20 cellular contexts compared by ENCODE assay signal in the genomic region with DNA sequence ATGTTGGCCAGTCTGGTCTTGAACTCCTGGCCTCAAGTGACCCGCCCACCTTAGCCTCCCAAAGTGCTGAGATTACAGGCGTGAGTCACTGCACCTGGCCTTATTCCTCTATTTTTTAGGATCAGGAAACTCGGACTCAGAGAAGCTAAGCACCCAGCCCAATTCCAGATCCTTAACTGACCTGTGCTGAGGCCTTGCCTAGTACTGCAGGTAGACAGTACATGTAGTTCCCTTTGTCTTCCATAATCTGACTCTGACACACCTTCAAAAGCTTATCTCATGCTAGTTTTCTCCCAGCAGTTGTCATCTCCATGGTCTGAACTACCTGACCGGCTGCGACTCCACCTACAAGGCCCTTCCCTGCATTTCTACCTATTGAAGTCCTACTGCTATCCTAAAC.
"Had no signal": no experiment of that assay in that cellular context is flagged by ENCODE, and none has a peak within 500 bp of the region (broad histone marks: within the 10 kb centered on the region; RNA-seq: fewer than 3 reads in every experiment).

No MANE protein-coding gene starts in this region.

- FAIRE-seq: frontal cortex had no signal

- H3K79me2 ChIP-seq: hepatocyte had no signal

- H2AFZ ChIP-seq: hepatocyte had no signal

- H3K4me1 ChIP-seq: left ventricle myocardium inferior had no signal

- H3K9me3 ChIP-seq: left ventricle myocardium inferior, prostate gland, tibial nerve, uterus had no signal

- H3K36me3 ChIP-seq: left ventricle myocardium inferior, prostate gland, tibial nerve, uterus had no signal

- H3K27me3 ChIP-seq: hepatocyte, tibial nerve, uterus had no signal

- DNase-seq: activated B cell treated with CpG ODN at 0.5 μM for 24 hours; activated CD4-positive, alpha-beta T cell treated with anti-CD3 and anti-CD28 coated beads for 36 hours; activated CD4-positive, alpha-beta T cell treated with anti-CD3 and anti-CD28 coated beads, Interleukin-2, amount 50 U/mL, for 48 hours; activated naive CD4-positive, alpha-beta T cell treated with Interleukin-2 at 50 U/mL for 16 hours; activated naive CD8-positive, alpha-beta T cell treated with anti-CD3 and anti-CD28 coated beads for 36 hours; activated T-cell treated with anti-CD3 and anti-CD28 coated beads, Interleukin-2, amount 50 U/mL, for 48 hours; central memory CD4-positive, alpha-beta T cell; effector memory CD4-positive, alpha-beta T cell; glutamatergic neuron; immature natural killer cell; kidney glomerular epithelial cell; left ventricle myocardium inferior; mammary epithelial cell; natural killer cell; stimulated activated CD4-positive, alpha-beta T cell treated with anti-CD3 and anti-CD28 coated beads, Interleukin-1b, Interleukin-23, amount 100 ng/mL, for 48 hours; uterus had no signal

- H3K4me3 ChIP-seq: hepatocyte, left ventricle myocardium inferior, prostate gland, tibial nerve, uterus had no signal

- H3K27ac ChIP-seq: hepatocyte, left ventricle myocardium inferior, tibial nerve had no signal

- ATAC-seq: activated CD4-positive, alpha-beta T cell treated with anti-CD3 and anti-CD28 coated beads for 36 hours; natural killer cell had no signal
